ENCODE assay signal across 8 cellular contexts in genomic region chr16:74999208-74999682, GRCh38. TPM values are rescaled to one million over a fixed set of nuclear protein-coding genes. Genes with fewer than 3 reads are reported as not detected.
DNase-seq lines count a peak whose midpoint lies in the region; ATAC-seq and TF ChIP-seq lines count a peak whose summit lies in the region.

No MANE protein-coding gene starts in this region.

- no peak overlapping the region for H3K27ac ChIP-seq in OCI-LY1 (ENCODE audit: low read depth, low read length, poor library complexity, severe bottlenecking)
- H3K27ac ChIP-seq in smooth muscle cell (ENCODE audit: low read depth), result peak overlapping the region; percentile 34

- no peaks in the 10 kb centered on the region for H3K36me3 ChIP-seq in OCI-LY1 (ENCODE audit: insufficient read depth, low read length)
- no peaks in the 10 kb centered on the region for H3K36me3 ChIP-seq in smooth muscle cell (ENCODE audit: low read depth)

- peak overlapping the region; percentile 84 for H3K4me2 ChIP-seq in OCI-LY1 (ENCODE audit: low read length)
- peak overlapping the region; percentile 96 for H3K4me2 ChIP-seq in smooth muscle cell

- H3K79me2 ChIP-seq in OCI-LY1 (ENCODE audit: insufficient read depth, low read length) (no peaks in the 10 kb centered on the region), smooth muscle cell (ENCODE audit: low read depth) (peaks cover 29% of the 10 kb centered on the region)

- H4K20me1 ChIP-seq in OCI-LY1 (ENCODE audit: insufficient read depth, low read length) (no peaks in the 10 kb centered on the region), smooth muscle cell (ENCODE audit: low read depth) (peaks cover 47% of the 10 kb centered on the region)

- H3K4me3 ChIP-seq in OCI-LY1 (ENCODE audit: low read depth, low read length, poor library complexity, severe bottlenecking), result peak overlapping the region; percentile 69
- H3K4me3 ChIP-seq in astrocyte of the spinal cord (ENCODE audit: low read depth, low read length), result peak overlapping the region; percentile 75
- H3K4me3 ChIP-seq in smooth muscle cell, result peak overlapping the region; percentile 75

- H3K4me1 ChIP-seq in OCI-LY1 (ENCODE audit: insufficient read depth, low read length, severe bottlenecking), result peaks cover 7% of the 10 kb centered on the region
- H3K4me1 ChIP-seq in smooth muscle cell (ENCODE audit: low read depth), result peaks cover 30% of the 10 kb centered on the region

- ATAC-seq in HG02588 (IDR thresholded peaks at IDR 0.05; ENCODE audit: unreplicated experiment), result peak; percentile 38

- DNase-seq in DMS 273 (lab: John Stamatoyannopoulos, UW; ENCODE audit: unreplicated experiment), result peak; percentile 81
- no peak for DNase-seq in DMS 273 treated with DMSO at 0.1 percent for 48 hours (lab: John Stamatoyannopoulos, UW)
- no peak for DNase-seq in astrocyte of the spinal cord (ENCODE audit: low read depth, low spot score)
- peak; percentile 51 for DNase-seq in iPS-NIHi7 (ENCODE audit: extremely low spot score)
- DNase-seq in smooth muscle cell (lab: John Stamatoyannopoulos, UW; ENCODE audit: unreplicated experiment), result no peak
- DNase-seq in NCI-H1930 (lab: John Stamatoyannopoulos, UW), result no peak

- WGBS in smooth muscle cell (ENCODE audit: low lambda C conversion rate), result 0% methylated on average over 7 of the region's 51 CpGs

- H3K9me2 ChIP-seq in OCI-LY1 (ENCODE audit: low read depth, low read length), result no peaks in the 10 kb centered on the region

- no peaks in the 10 kb centered on the region for H3K9me3 ChIP-seq in OCI-LY1 (ENCODE audit: low read length)
- no peaks in the 10 kb centered on the region for H3K9me3 ChIP-seq in smooth muscle cell (replicated peaks; ENCODE audit: low read depth)

- H3F3A ChIP-seq in OCI-LY1 (ENCODE audit: insufficient read depth, low read length) (no peaks in the 10 kb centered on the region), smooth muscle cell (ENCODE audit: low read depth) (peaks cover 6% of the 10 kb centered on the region)

- in situ Hi-C loops in astrocyte of the spinal cord (cut with HindIII; ENCODE audit: low sequenced_read_pairs), result no loop called here

- TF ChIP-seq CTCF in OCI-LY1 (IDR thresholded peaks at IDR 0.05; ENCODE audit: low read length), result no peak
- TF ChIP-seq CTCF in astrocyte of the spinal cord (IDR thresholded peaks at IDR 0.05; ENCODE audit: low read depth, low read length), result no peak
- TF ChIP-seq CTCF in smooth muscle cell (IDR thresholded peaks at IDR 0.05; ENCODE audit: borderline replicate concordance, insufficient read depth, poor library complexity, severe bottlenecking), result no peak

- H2AFZ ChIP-seq in OCI-LY1 (ENCODE audit: low read length) (no peak overlapping the region), smooth muscle cell (ENCODE audit: low read depth) (peak overlapping the region; percentile 13)

- H3K9ac ChIP-seq in OCI-LY1 (ENCODE audit: low read length) (peak overlapping the region; percentile 60; the same call in 1 of the 2 replicates), smooth muscle cell (ENCODE audit: low read depth) (peak overlapping the region; percentile 69)

- H3K27me3 ChIP-seq in OCI-LY1 (ENCODE audit: insufficient read depth, low read length), result peaks cover 10% of the 10 kb centered on the region; the same call in 1 of the 2 replicates
- H3K27me3 ChIP-seq in smooth muscle cell (ENCODE audit: low read depth), result no peaks in the 10 kb centered on the region

RNA-seq across cellular contexts. Expression of gene ZNRF1, which starts 0.4 kb away (rescaled TPM):
- total RNA-seq in smooth muscle cell, result 18.2 and 19.7 TPM in 2 replicates
- 38.0 and 45.4 TPM in 2 replicates for polyA plus RNA-seq in smooth muscle cell

RNA-seq across cellular contexts. Expression of gene WDR59, which starts 14.3 kb away (rescaled TPM):
- total RNA-seq in smooth muscle cell, result 13.1 and 14.3 TPM in 2 replicates
- polyA plus RNA-seq in smooth muscle cell, result 19.2 and 29.5 TPM in 2 replicates

Comparison
In these comparisons a context has a peak if more than half of its experiments do, and no peak if none do; other contexts are left out.
1. DNase-seq: peak in DMS 273 (single experiment) and iPS-NIHi7 (single experiment); none in DMS 273 treated with DMSO at 0.1 percent for 48 hours (single experiment), astrocyte of the spinal cord (single experiment), smooth muscle cell (single experiment) and NCI-H1930 (0 of 2).
2. Peak in every context shown above with its lines, with median percentiles within 50 percentile points of each other: H3K4me3 ChIP-seq.